ENCODE assay signal across 1 cellular context in the genomic region with DNA sequence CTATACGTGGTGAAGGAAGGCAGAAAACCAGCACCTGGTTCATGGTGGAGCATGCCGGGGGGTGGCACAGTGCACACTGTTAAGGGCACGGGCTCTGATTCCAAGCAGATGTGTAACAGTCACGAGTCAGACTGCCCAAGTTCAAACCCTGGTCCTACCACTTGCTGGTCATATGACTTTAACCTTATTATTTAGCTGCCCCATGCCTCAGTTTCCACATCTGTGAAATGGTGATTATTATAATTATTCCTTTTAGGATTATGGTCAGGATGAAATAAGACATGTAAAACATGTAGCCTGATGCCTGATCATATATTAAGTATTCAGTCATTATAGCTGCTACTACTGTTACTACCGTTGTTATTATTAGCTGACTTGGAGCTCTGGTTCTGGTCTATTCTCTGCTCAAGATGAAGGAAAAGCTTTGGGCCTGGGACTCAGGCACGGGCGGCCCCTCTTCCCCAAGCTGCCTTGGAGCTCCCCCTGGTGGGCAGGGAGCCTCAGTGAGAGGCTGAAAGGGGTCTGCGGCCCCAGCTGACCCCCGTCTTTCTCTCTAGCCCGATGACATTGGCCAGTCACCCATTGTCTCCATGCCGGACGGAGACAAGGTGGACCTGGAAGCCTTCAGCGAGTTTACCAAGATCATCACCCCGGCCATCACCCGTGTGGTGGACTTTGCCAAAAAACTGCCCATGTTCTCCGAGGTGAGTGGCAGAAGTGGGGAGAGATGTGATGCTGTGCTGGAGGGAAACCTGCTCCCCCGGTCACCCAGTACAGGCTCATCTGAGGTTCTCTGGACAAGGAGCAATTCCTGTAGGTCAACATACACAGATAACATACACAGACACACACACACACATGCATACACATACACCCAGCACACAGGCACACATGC.
A peak's percentile ranks its signal among the peaks of the same experiment; 100 is the strongest.
TF ChIP-seq lines count a peak whose summit lies in the region.

No MANE protein-coding gene starts in this region.

TF ChIP-seq in neural cell, 6 proteins besides CTCF, POLR2A, EP300 and RAD21:
- TF ChIP-seq EZH2 (IDR thresholded peaks at IDR 0.05; ENCODE audit: borderline replicate concordance, insufficient read depth, low read length, poor library complexity, severe bottlenecking), result no peak
- peak; percentile 69 for TF ChIP-seq SMC3 (conservative IDR thresholded peaks at IDR 0.05; ENCODE audit: poor library complexity)
